In genomic region chr4:118284169-118284568, GRCh38 we compare ENCODE assay signal across 10 cellular contexts.
A peak's percentile ranks its signal among the peaks of the same experiment; 100 is the strongest.
DNase-seq lines count a peak whose midpoint lies in the region; ATAC-seq and TF ChIP-seq lines count a peak whose summit lies in the region.
"Had no signal": no experiment of that assay in that cellular context is flagged by ENCODE, and none has a peak within 500 bp of the region (broad histone marks: within the 10 kb centered on the region; RNA-seq: fewer than 3 reads in every experiment).

No MANE protein-coding gene starts in this region.

- H3K9me3 ChIP-seq in effector memory CD4-positive, alpha-beta T cell (ENCODE audit: control insufficient read depth, low read length), result no peaks in the 10 kb centered on the region

- no peak overlapping the region for H3K4me3 ChIP-seq in GM23338
- H3K4me3 ChIP-seq in effector memory CD4-positive, alpha-beta T cell (ENCODE audit: insufficient read depth, low read depth, low read length, poor library complexity, severe bottlenecking), result no peak overlapping the region

- ATAC-seq in GM18870 (IDR thresholded peaks at IDR 0.05; ENCODE audit: unreplicated experiment) (peak; percentile 48), GM23338 (no peak), HG03571 (IDR thresholded peaks at IDR 0.05; ENCODE audit: unreplicated experiment) (peak; percentile 45), foreskin keratinocyte (peak; percentile 2)

- H3K27ac Mint-ChIP-seq in GM23338, result no peak overlapping the region
- H3K27ac Mint-ChIP-seq: T-helper 1 cell treated with Interleukin-12 subunit alpha and Interleukin-12 subunit beta and Interleukin-4 antibody, amounts not matched to agents 30 μg/mL and 1 μg/mL, for 36 hours had no signal

- H3K27me3 Mint-ChIP-seq in GM23338 (ENCODE audit: insufficient read depth, low read depth, poor library complexity), result peaks cover 5% of the 10 kb centered on the region

- H3K4me2 ChIP-seq in GM23338, result no peak overlapping the region

- H3K4me1 ChIP-seq in GM23338 (ENCODE audit: insufficient read depth) (peaks cover 24% of the 10 kb centered on the region), foreskin keratinocyte (peaks cover 40% of the 10 kb centered on the region)
- peaks cover 10% of the 10 kb centered on the region for H3K4me1 ChIP-seq in effector memory CD4-positive, alpha-beta T cell (ENCODE audit: control insufficient read depth, insufficient read depth, low read length, poor library complexity, severe bottlenecking)

- DNase-seq in GM23338 (ENCODE audit: low spot score) (no peak), foreskin keratinocyte (peak; percentile 45 to 69), NCI-H526 treated with DMSO at 0.1 percent for 48 hours (lab: John Stamatoyannopoulos, UW) (no peak), D341Med (ENCODE audit: low spot score) (no peak), T-helper 9 cell (no peak)
- DNase-seq in effector memory CD4-positive, alpha-beta T cell, result no peak
- DNase-seq: activated naive CD4-positive, alpha-beta T cell treated with anti-CD3 and anti-CD28 coated beads, Interleukin-2, amount 50 U/mL, for 16 hours had no signal

- H2AFZ ChIP-seq in GM23338, result no peak overlapping the region

- peaks cover 12% of the 10 kb centered on the region; the same call in 1 of the 2 replicates for H3K36me3 ChIP-seq in GM23338 (ENCODE audit: insufficient read depth)
- peaks cover 12% of the 10 kb centered on the region for H3K36me3 ChIP-seq in effector memory CD4-positive, alpha-beta T cell (ENCODE audit: control insufficient read depth, insufficient read depth, low read length)

- H3K27ac ChIP-seq in GM23338 (ENCODE audit: low read depth) (0 out of 2 replicates have a peak overlapping the region, but pooled peaks have one; percentile 30), foreskin keratinocyte (no peak overlapping the region)
- H3K27ac ChIP-seq in effector memory CD4-positive, alpha-beta T cell (ENCODE audit: insufficient read depth, low read length, poor library complexity, severe bottlenecking), result no peak overlapping the region

- H3K9me3 Mint-ChIP-seq in GM23338, result no peaks in the 10 kb centered on the region
- H3K9me3 Mint-ChIP-seq: T-helper 1 cell treated with Interleukin-12 subunit alpha and Interleukin-12 subunit beta and Interleukin-4 antibody, amounts not matched to agents 30 μg/mL and 1 μg/mL, for 36 hours had no signal

- peaks cover 29% of the 10 kb centered on the region for H3K36me3 Mint-ChIP-seq in GM23338 (ENCODE audit: low read depth)

- no peaks in the 10 kb centered on the region for H3K9me2 ChIP-seq in GM23338 (ENCODE audit: insufficient read depth)

- peaks cover 10% of the 10 kb centered on the region for H3K79me2 ChIP-seq in GM23338 (replicated peaks; ENCODE audit: insufficient read depth)

- H4K20me1 ChIP-seq in GM23338 (replicated peaks; ENCODE audit: insufficient read depth), result peaks cover 3% of the 10 kb centered on the region; the same call in 1 of the 2 replicates

- TF ChIP-seq CTCF in GM23338 (conservative IDR thresholded peaks at IDR 0.05; ENCODE audit: low read depth in 2 of 2) (no peak), foreskin keratinocyte (conservative IDR thresholded peaks at IDR 0.05) (no peak)

- H3F3A ChIP-seq in GM23338 (replicated peaks; ENCODE audit: low read depth), result peaks cover 20% of the 10 kb centered on the region

- no peaks in the 10 kb centered on the region for H3K27me3 ChIP-seq in GM23338 (ENCODE audit: insufficient read depth)
- no peaks in the 10 kb centered on the region for H3K27me3 ChIP-seq in foreskin keratinocyte
- no peaks in the 10 kb centered on the region for H3K27me3 ChIP-seq in effector memory CD4-positive, alpha-beta T cell (replicated peaks; ENCODE audit: control insufficient read depth, insufficient read depth, low read length, poor library complexity, severe bottlenecking)

- no peak overlapping the region for H3K4me3 Mint-ChIP-seq in GM23338
- H3K4me3 Mint-ChIP-seq: T-helper 1 cell treated with Interleukin-12 subunit alpha and Interleukin-12 subunit beta and Interleukin-4 antibody, amounts not matched to agents 30 μg/mL and 1 μg/mL, for 36 hours had no signal

- H3K4me1 Mint-ChIP-seq in GM23338, result peaks cover 18% of the 10 kb centered on the region

TF ChIP-seq in GM23338, 12 proteins besides CTCF, POLR2A, EP300 and RAD21 (continues in another document):
- no peak for TF ChIP-seq NANOG (IDR thresholded peaks at IDR 0.05; ENCODE audit: borderline replicate concordance)
- TF ChIP-seq EZH2 (IDR thresholded peaks at IDR 0.05; ENCODE audit: low read depth, unreplicated experiment), result no peak
- TF ChIP-seq REST (IDR thresholded peaks at IDR 0.05; ENCODE audit: unreplicated experiment), result no peak
- TF ChIP-seq JUNB (IDR thresholded peaks at IDR 0.05; ENCODE audit: unreplicated experiment), result no peak
- no peak for TF ChIP-seq CREB1 (CRISPR knock-in tag; IDR thresholded peaks at IDR 0.05; ENCODE audit: low read depth)
- no peak for TF ChIP-seq POLR2AphosphoS5 (IDR thresholded peaks at IDR 0.05; ENCODE audit: low read depth)
- no peak for TF ChIP-seq EZH2phosphoT487 (IDR thresholded peaks at IDR 0.05; ENCODE audit: unreplicated experiment)
- no peak for TF ChIP-seq STAT1 (IDR thresholded peaks at IDR 0.05; ENCODE audit: unreplicated experiment)
- no peak for TF ChIP-seq ZNF114 (CRISPR knock-in tag; IDR thresholded peaks at IDR 0.05)
- TF ChIP-seq ZNF331 (CRISPR knock-in tag; IDR thresholded peaks at IDR 0.05; ENCODE audit: low read depth), result no peak
- no peak for TF ChIP-seq ETS1 (IDR thresholded peaks at IDR 0.05)

Comparison
In these comparisons a context has a peak if more than half of its experiments do, and no peak if none do; other contexts are left out.
1. DNase-seq: peak in foreskin keratinocyte (2 of 2); none in GM23338 (single experiment), NCI-H526 treated with DMSO at 0.1 percent for 48 hours (single experiment), effector memory CD4-positive, alpha-beta T cell (0 of 3), D341Med (single experiment) and T-helper 9 cell (single experiment).